ENCODE assay signal across 1 cellular context in the genomic region with DNA sequence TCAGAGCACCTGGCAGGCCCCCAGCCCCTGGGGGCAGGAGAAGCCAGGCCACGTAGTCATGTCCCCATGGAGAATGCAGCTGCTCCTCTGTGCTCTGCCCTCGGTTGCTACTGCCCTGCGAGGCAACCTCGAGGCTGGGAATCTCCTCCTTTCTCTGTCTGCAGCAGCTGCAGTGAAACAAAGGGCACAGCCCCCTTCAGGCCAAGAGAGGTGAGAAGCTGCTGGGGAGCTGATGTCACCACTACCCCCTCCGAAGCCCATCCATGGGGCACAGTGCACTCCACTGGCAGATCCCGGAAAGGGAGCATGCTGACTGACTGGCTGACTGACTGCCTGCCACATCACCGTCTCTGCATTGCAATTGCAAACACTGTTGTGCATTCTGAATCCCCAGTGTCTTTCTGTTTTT.
TF ChIP-seq lines count a peak whose summit lies in the region.

No MANE protein-coding gene starts in this region.

TF ChIP-seq in GM23338, 12 proteins besides CTCF, POLR2A, EP300 and RAD21:
- TF ChIP-seq, protein P1, sequence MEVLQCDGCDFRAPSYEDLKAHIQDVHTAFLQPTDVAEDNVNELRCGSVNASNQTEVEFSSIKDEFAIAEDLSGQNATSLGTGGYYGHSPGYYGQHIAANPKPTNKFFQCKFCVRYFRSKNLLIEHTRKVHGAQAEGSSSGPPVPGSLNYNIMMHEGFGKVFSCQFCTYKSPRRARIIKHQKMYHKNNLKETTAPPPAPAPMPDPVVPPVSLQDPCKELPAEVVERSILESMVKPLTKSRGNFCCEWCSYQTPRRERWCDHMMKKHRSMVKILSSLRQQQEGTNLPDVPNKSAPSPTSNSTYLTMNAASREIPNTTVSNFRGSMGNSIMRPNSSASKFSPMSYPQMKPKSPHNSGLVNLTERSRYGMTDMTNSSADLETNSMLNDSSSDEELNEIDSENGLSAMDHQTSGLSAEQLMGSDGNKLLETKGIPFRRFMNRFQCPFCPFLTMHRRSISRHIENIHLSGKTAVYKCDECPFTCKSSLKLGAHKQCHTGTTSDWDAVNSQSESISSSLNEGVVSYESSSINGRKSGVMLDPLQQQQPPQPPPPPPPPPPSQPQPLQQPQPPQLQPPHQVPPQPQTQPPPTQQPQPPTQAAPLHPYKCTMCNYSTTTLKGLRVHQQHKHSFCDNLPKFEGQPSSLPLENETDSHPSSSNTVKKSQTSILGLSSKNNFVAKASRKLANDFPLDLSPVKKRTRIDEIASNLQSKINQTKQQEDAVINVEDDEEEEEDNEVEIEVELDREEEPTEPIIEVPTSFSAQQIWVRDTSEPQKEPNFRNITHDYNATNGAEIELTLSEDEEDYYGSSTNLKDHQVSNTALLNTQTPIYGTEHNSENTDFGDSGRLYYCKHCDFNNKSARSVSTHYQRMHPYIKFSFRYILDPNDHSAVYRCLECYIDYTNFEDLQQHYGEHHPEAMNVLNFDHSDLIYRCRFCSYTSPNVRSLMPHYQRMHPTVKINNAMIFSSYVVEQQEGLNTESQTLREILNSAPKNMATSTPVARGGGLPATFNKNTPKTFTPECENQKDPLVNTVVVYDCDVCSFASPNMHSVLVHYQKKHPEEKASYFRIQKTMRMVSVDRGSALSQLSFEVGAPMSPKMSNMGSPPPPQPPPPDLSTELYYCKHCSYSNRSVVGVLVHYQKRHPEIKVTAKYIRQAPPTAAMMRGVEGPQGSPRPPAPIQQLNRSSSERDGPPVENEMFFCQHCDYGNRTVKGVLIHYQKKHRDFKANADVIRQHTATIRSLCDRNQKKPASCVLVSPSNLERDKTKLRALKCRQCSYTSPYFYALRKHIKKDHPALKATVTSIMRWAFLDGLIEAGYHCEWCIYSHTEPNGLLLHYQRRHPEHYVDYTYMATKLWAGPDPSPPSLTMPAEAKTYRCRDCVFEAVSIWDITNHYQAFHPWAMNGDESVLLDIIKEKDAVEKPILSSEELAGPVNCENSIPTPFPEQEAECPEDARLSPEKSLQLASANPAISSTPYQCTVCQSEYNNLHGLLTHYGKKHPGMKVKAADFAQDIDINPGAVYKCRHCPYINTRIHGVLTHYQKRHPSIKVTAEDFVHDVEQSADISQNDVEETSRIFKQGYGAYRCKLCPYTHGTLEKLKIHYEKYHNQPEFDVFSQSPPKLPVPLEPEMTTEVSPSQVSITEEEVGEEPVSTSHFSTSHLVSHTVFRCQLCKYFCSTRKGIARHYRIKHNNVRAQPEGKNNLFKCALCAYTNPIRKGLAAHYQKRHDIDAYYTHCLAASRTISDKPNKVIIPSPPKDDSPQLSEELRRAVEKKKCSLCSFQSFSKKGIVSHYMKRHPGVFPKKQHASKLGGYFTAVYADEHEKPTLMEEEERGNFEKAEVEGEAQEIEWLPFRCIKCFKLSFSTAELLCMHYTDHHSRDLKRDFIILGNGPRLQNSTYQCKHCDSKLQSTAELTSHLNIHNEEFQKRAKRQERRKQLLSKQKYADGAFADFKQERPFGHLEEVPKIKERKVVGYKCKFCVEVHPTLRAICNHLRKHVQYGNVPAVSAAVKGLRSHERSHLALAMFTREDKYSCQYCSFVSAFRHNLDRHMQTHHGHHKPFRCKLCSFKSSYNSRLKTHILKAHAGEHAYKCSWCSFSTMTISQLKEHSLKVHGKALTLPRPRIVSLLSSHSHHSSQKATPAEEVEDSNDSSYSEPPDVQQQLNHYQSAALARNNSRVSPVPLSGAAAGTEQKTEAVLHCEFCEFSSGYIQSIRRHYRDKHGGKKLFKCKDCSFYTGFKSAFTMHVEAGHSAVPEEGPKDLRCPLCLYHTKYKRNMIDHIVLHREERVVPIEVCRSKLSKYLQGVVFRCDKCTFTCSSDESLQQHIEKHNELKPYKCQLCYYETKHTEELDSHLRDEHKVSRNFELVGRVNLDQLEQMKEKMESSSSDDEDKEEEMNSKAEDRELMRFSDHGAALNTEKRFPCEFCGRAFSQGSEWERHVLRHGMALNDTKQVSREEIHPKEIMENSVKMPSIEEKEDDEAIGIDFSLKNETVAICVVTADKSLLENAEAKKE (CRISPR knock-in tag; IDR thresholded peaks at IDR 0.05) = no peak
- no peak for TF ChIP-seq EZH2phosphoT487 (IDR thresholded peaks at IDR 0.05; ENCODE audit: unreplicated experiment)
- no peak for TF ChIP-seq ZNF331 (CRISPR knock-in tag; IDR thresholded peaks at IDR 0.05; ENCODE audit: low read depth)
- TF ChIP-seq CREB1 (CRISPR knock-in tag; IDR thresholded peaks at IDR 0.05; ENCODE audit: low read depth) = peak; percentile 47; the same call in 1 of the 2 replicates
